In genomic region chr14:50116986-50117385, GRCh38 we compare ENCODE assay signal across 7 cellular contexts. TPM values are rescaled to one million over a fixed set of nuclear protein-coding genes. Genes with fewer than 3 reads are reported as not detected.
DNase-seq lines count a peak whose midpoint lies in the region; ATAC-seq and TF ChIP-seq lines count a peak whose summit lies in the region.

No MANE protein-coding gene starts in this region.

- H3K27ac Mint-ChIP-seq in T-cell: peak overlapping the region; percentile 95 to 99

- no peaks in the 10 kb centered on the region for H3K9me3 Mint-ChIP-seq in T-cell

- DNase-seq in T-cell (no peak), right cardiac atrium (no peak), spleen (no peak), NCI-H226 (no peak), H4 (ENCODE audit: low spot score) (no peak), NCI-H1694 (lab: John Stamatoyannopoulos, UW) (no peak)

- no peak for TF ChIP-seq POLR2A in spleen (IDR thresholded peaks at IDR 0.05)

- POLR2A ChIA-PET in HEK293 (lab: Yijun Ruan, JAX) (interaction anchor here (0.9 to 2.0 kb wide), 4 partner anchors 195 to 264 kb away, joined by 3 to 6 read pairs (median 4); partner anchors contain the start of genes ARF6, DMAC2L, L2HGDH and NEMF), T-cell (lab: Charles Lee) (interaction anchor here (0.5 to 2.1 kb wide), 8 partner anchors 12 to 255 kb away, joined by 3 to 19 read pairs (median 7); no protein-coding TSS in a partner anchor)

- intact Hi-C loops in right cardiac atrium (cut with DNase I): no loop called here
- intact Hi-C loops in spleen (cut with DNase I; ENCODE audit: low total_unique reads): no loop called here

- WGBS in right cardiac atrium: 12% methylated on average over 2 of the region's 2 CpGs
- WGBS in spleen, 5 donors: 47 to 60% (median 54%) methylated on average over 2 of the region's 2 CpGs

- peak overlapping the region; percentile 45; the same call in 1 of the 2 replicates for H3K27ac ChIP-seq in HEK293 (ENCODE audit: extremely low read depth, low read depth, low read length)
- no peak overlapping the region for H3K27ac ChIP-seq in right cardiac atrium (ENCODE audit: low read length)
- H3K27ac ChIP-seq in spleen: peak overlapping the region; percentile 86 to 93 (median 90)

- peaks cover 10% of the 10 kb centered on the region for H3K36me3 Mint-ChIP-seq in T-cell

- H3K36me3 ChIP-seq in HEK293 (ENCODE audit: control insufficient read depth in 2 of 2, insufficient read depth in 1 of 2, low read length in 2 of 2) (peaks cover 30 to 34% of the 10 kb centered on the region in 2 experiments), spleen (peaks cover 0 to 76% (median 29%) of the 10 kb centered on the region in 6 donors)

- peak overlapping the region; percentile 83 to 97 (median 94) for H3K4me3 Mint-ChIP-seq in T-cell

- H3K4me3 ChIP-seq in HEK293 (ENCODE audit: low read depth, low read length) (no peak overlapping the region), right cardiac atrium (ENCODE audit: low read length) (peak overlapping the region; percentile 85), spleen (peak overlapping the region in 5 of 8 donors; percentile 59 to 87 (median 82))

- H3K4me1 ChIP-seq in HEK293 (ENCODE audit: control insufficient read depth, insufficient read depth, low read length): peaks cover 6% of the 10 kb centered on the region
- H3K4me1 ChIP-seq in right cardiac atrium (ENCODE audit: control insufficient read depth, insufficient read depth, low read length): no peaks in the 10 kb centered on the region
- H3K4me1 ChIP-seq in spleen: peaks cover 23 to 54% (median 42%) of the 10 kb centered on the region in 6 donors

- no peaks in the 10 kb centered on the region for H3K27me3 Mint-ChIP-seq in T-cell

- no peak for ATAC-seq in T-cell (replicated peaks in 1 of 4)
- no peak for ATAC-seq in right cardiac atrium

- H3K9me3 ChIP-seq in HEK293 (ENCODE audit: control insufficient read depth, insufficient read depth, low read depth, low read length): no peaks in the 10 kb centered on the region
- H3K9me3 ChIP-seq in right cardiac atrium (ENCODE audit: control insufficient read depth, low read length): no peaks in the 10 kb centered on the region
- H3K9me3 ChIP-seq in spleen: no peaks in the 10 kb centered on the region

- H3K27me3 ChIP-seq in right cardiac atrium (ENCODE audit: control insufficient read depth, insufficient read depth) (no peaks in the 10 kb centered on the region), spleen (replicated peaks in 1 of 7) (no peaks in the 10 kb centered on the region)

- CTCF ChIA-PET in HEK293 (lab: Yijun Ruan, JAX): interaction anchor here (0.9 to 1.5 kb wide), 2 partner anchors 221 to 255 kb away, joined by 3 to 9 read pairs; no protein-coding TSS in a partner anchor
- CTCF ChIA-PET in T-cell (lab: Charles Lee): interaction anchor here (0.5 to 2.9 kb wide), 12 partner anchors 18 to 483 kb away, joined by 3 to 32 read pairs (median 6); partner anchors contain the start of gene NEMF (in 2 of the 2)

- TF ChIP-seq CTCF in HEK293 (tag by site-specific recombination; IDR thresholded peaks at IDR 0.05): no peak
- TF ChIP-seq CTCF in spleen (IDR thresholded peaks at IDR 0.05 in 8 of 11, conservative IDR thresholded peaks at IDR 0.05 in 3 of 11): no peak

- H3K4me1 Mint-ChIP-seq in T-cell: peaks cover 23 to 36% (median 32%) of the 10 kb centered on the region in 3 donors

TF ChIP-seq in HEK293, 187 proteins besides CTCF, POLR2A, EP300 and RAD21:
- TF ChIP-seq ZNF600 (tag by site-specific recombination; IDR thresholded peaks at IDR 0.05) (no peak), ZNF416 (tag by site-specific recombination; IDR thresholded peaks at IDR 0.05) (no peak), ZNF214 (tag by site-specific recombination; IDR thresholded peaks at IDR 0.05; ENCODE audit: borderline replicate concordance) (no peak), GFI1B (tag by site-specific recombination; IDR thresholded peaks at IDR 0.05) (no peak), SCRT1 (tag by site-specific recombination; IDR thresholded peaks at IDR 0.05; ENCODE audit: borderline replicate concordance) (no peak), ZBTB17 (tag by site-specific recombination; IDR thresholded peaks at IDR 0.05) (no peak), OVOL3 (tag by site-specific recombination; IDR thresholded peaks at IDR 0.05) (no peak), ZXDB (tag by site-specific recombination; IDR thresholded peaks at IDR 0.05) (no peak), ZNF660 (tag by site-specific recombination; IDR thresholded peaks at IDR 0.05) (no peak), ZNF239 (tag by site-specific recombination; IDR thresholded peaks at IDR 0.05) (no peak), ZNF621 (tag by site-specific recombination; IDR thresholded peaks at IDR 0.05) (no peak), ZNF701 (tag by site-specific recombination; IDR thresholded peaks at IDR 0.05) (no peak), TCF7L2 (IDR thresholded peaks at IDR 0.05; ENCODE audit: borderline replicate concordance, low read depth, low read length) (no peak), WT1 (tag by site-specific recombination; IDR thresholded peaks at IDR 0.05) (no peak), ZNF76 (tag by site-specific recombination; IDR thresholded peaks at IDR 0.05; ENCODE audit: borderline replicate concordance, low read depth) (no peak)
- TF ChIP-seq, protein P1, sequence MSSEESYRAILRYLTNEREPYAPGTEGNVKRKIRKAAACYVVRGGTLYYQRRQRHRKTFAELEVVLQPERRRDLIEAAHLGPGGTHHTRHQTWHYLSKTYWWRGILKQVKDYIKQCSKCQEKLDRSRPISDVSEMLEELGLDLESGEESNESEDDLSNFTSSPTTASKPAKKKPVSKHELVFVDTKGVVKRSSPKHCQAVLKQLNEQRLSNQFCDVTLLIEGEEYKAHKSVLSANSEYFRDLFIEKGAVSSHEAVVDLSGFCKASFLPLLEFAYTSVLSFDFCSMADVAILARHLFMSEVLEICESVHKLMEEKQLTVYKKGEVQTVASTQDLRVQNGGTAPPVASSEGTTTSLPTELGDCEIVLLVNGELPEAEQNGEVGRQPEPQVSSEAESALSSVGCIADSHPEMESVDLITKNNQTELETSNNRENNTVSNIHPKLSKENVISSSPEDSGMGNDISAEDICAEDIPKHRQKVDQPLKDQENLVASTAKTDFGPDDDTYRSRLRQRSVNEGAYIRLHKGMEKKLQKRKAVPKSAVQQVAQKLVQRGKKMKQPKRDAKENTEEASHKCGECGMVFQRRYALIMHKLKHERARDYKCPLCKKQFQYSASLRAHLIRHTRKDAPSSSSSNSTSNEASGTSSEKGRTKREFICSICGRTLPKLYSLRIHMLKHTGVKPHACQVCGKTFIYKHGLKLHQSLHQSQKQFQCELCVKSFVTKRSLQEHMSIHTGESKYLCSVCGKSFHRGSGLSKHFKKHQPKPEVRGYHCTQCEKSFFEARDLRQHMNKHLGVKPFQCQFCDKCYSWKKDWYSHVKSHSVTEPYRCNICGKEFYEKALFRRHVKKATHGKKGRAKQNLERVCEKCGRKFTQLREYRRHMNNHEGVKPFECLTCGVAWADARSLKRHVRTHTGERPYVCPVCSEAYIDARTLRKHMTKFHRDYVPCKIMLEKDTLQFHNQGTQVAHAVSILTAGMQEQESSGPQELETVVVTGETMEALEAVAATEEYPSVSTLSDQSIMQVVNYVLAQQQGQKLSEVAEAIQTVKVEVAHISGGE (tag by site-specific recombination; conservative IDR thresholded peaks at IDR 0.05; ENCODE audit: low read depth): no peak

RNA-seq across cellular contexts. Expression of gene VCPKMT, which starts 0.6 kb away (rescaled TPM):
- total RNA-seq in T-cell (10 to 100 TPM; 16.3 to 24.4 (median 18.3) TPM), right cardiac atrium (1 to 10 TPM; 2.8 to 4.3 (median 3.3) TPM), spleen (10 to 100 TPM in 6 of 7 donors, 1 to 10 TPM in 1; 9.2 to 16.8 (median 11.8) TPM)
- polyA plus RNA-seq in right cardiac atrium (3.8 TPM), spleen (10 to 100 TPM; 15.9 to 28.8 (median 21.8) TPM)
- total RNA-seq in H4 (2014; rRNA removed; shearing (Covaris generic)): 5.1 and 5.8 TPM in 2 replicates
